Comparison of ENCODE assay signal across 1 cellular context in the genomic region with DNA sequence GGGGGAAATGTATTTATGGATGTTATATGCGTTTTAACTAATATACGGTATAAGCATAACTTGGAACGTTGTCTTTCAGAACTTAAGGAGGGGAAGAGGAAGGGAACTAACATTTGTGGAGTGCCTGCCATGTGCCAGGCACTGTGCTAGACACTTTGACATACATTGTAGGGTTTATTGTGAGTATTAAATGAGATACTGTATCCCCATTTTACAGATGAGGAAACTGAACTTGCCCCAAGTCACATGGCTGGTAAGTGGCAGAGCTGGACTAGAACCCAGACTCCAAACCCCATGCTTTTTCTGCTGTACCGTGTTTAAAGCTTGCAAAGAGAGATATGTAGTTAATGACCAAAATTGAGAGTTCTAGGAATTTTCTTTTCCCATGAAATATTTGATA.
TF ChIP-seq lines count a peak whose summit lies in the region.

No MANE protein-coding gene starts in this region.

TF ChIP-seq in K562, 482 proteins besides CTCF, POLR2A, EP300 and RAD21 (continued from another document):
- TF ChIP-seq, protein P1, sequence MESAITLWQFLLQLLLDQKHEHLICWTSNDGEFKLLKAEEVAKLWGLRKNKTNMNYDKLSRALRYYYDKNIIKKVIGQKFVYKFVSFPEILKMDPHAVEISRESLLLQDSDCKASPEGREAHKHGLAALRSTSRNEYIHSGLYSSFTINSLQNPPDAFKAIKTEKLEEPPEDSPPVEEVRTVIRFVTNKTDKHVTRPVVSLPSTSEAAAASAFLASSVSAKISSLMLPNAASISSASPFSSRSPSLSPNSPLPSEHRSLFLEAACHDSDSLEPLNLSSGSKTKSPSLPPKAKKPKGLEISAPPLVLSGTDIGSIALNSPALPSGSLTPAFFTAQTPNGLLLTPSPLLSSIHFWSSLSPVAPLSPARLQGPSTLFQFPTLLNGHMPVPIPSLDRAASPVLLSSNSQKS (CRISPR knock-in tag; IDR thresholded peaks at IDR 0.05): no peak
- TF ChIP-seq BHLHE40 (IDR thresholded peaks at IDR 0.05; ENCODE audit: low read length): no peak
TF ChIP-seq in K562: peak in this region for 5.
